18 cellular contexts compared by ENCODE assay signal in genomic region chr6:40509716-40510260, GRCh38.
A peak's percentile ranks its signal among the peaks of the same experiment; 100 is the strongest.
DNase-seq lines count a peak whose midpoint lies in the region; ATAC-seq, FAIRE-seq and TF ChIP-seq lines count a peak whose summit lies in the region.
"Had no signal": no experiment of that assay in that cellular context is flagged by ENCODE, and none has a peak within 500 bp of the region (broad histone marks: within the 10 kb centered on the region; RNA-seq: fewer than 3 reads in every experiment).

No MANE protein-coding gene starts in this region.

- DNase-seq in HepG2 (ENCODE audit: low spot score) (no peak), right lobe of liver (no peak), IMR-90 (no peak), neuronal stem cell (ENCODE audit: low spot score) (no peak), putamen (ENCODE audit: low spot score) (peak; percentile 25), NOMO-1 treated with dmso at 0.1 percent for 144 hours (lab: John Stamatoyannopoulos, UW; ENCODE audit: unreplicated experiment) (no peak), activated gamma-delta T cell treated with Interleukin-2 at 50 U/mL for 16 hours (no peak), GDM1 (lab: John Stamatoyannopoulos, UW) (no peak)
- DNase-seq: 8988T; AML-193; Calu3; CD4-positive, alpha-beta T cell; DMS 273 treated with DMSO at 0.1 percent for 48 hours; GOT3; HCEC 1CT; HFFc6 had no signal

- no peak overlapping the region for H3K4ac ChIP-seq in IMR-90 (ENCODE audit: low read depth, low read length)
- no peak overlapping the region for H3K4ac ChIP-seq in neuronal stem cell (ENCODE audit: low read length)

- H2BK15ac ChIP-seq in IMR-90 (ENCODE audit: low read depth, low read length) (no peak overlapping the region), neuronal stem cell (ENCODE audit: low read length) (no peak overlapping the region)

- no peak overlapping the region for H3K27ac ChIP-seq in HepG2 (ENCODE audit: extremely low read length, insufficient read depth, low read length)
- no peak overlapping the region for H3K27ac ChIP-seq in right lobe of liver
- H3K27ac ChIP-seq in IMR-90 (ENCODE audit: insufficient read depth, low read length) = no peak overlapping the region
- H3K27ac ChIP-seq in neuronal stem cell (replicated peaks; ENCODE audit: low read length) = no peak overlapping the region
- H3K27ac ChIP-seq: BLaER1 treated with 17β-estradiol and CSF1 and Interleukin-3, amounts not matched to agents 10 nM and 100 nM had no signal

- H3K4me3 ChIP-seq in HepG2 (replicated peaks in 1 of 3; ENCODE audit: insufficient read depth in 1 of 3, low read depth in 2 of 3, low read length in 3 of 3) (no peak overlapping the region), right lobe of liver (no peak overlapping the region), IMR-90 (ENCODE audit: insufficient read depth, low read depth, low read length) (no peak overlapping the region), neuronal stem cell (ENCODE audit: low read length in 2 of 2) (no peak overlapping the region)
- H3K4me3 ChIP-seq: BLaER1 treated with 17β-estradiol and CSF1 and Interleukin-3, amounts not matched to agents 10 nM and 100 nM; GM12878 had no signal

- H2AK9ac ChIP-seq in IMR-90 (replicated peaks; ENCODE audit: low read depth, low read length, poor library complexity) = no peak overlapping the region

- no peaks in the 10 kb centered on the region for H3K79me2 ChIP-seq in HepG2 (ENCODE audit: insufficient read depth, low read length)

- TF ChIP-seq POLR2A in HepG2 (IDR thresholded peaks at IDR 0.05; ENCODE audit: insufficient read depth in 1 of 2, low read depth in 2 of 2, low read length in 2 of 2) (no peak), right lobe of liver (IDR thresholded peaks at IDR 0.05) (no peak), IMR-90 (IDR thresholded peaks at IDR 0.05; ENCODE audit: low read depth, low read length) (no peak)

- H2AK5ac ChIP-seq in IMR-90 (ENCODE audit: low read depth, low read length) (no peak overlapping the region), neuronal stem cell (ENCODE audit: low read depth, low read length) (no peak overlapping the region)

- H4K5ac ChIP-seq in IMR-90 (ENCODE audit: low read depth, low read length) = no peak overlapping the region

- H3K36me3 ChIP-seq in HepG2 (replicated peaks in 1 of 2; ENCODE audit: control insufficient read depth in 1 of 2, insufficient read depth in 2 of 2, low read length in 2 of 2) (no peaks in the 10 kb centered on the region), right lobe of liver (no peaks in the 10 kb centered on the region), IMR-90 (ENCODE audit: control insufficient read depth, insufficient read depth, low read length) (no peaks in the 10 kb centered on the region), neuronal stem cell (replicated peaks in 1 of 2; ENCODE audit: control insufficient read depth in 2 of 2, insufficient read depth in 2 of 2, low read length in 2 of 2) (no peaks in the 10 kb centered on the region)
- H3K36me3 ChIP-seq: BLaER1 treated with 17β-estradiol and CSF1 and Interleukin-3, amounts not matched to agents 10 nM and 100 nM had no signal

- TF ChIP-seq CTCF in HepG2 (CRISPR knock-in tag; IDR thresholded peaks at IDR 0.05) (no peak), right lobe of liver (IDR thresholded peaks at IDR 0.05) (no peak), IMR-90 (conservative IDR thresholded peaks at IDR 0.05; ENCODE audit: low read depth, low read length) (no peak)

- H2BK5ac ChIP-seq in IMR-90 (ENCODE audit: low read depth, low read length, poor library complexity, severe bottlenecking) (no peak overlapping the region), neuronal stem cell (ENCODE audit: low read length) (no peak overlapping the region)

- no peak overlapping the region for H2AFZ ChIP-seq in HepG2 (ENCODE audit: low read length)
- peak overlapping the region; percentile 27 for H2AFZ ChIP-seq in IMR-90 (replicated peaks; ENCODE audit: low read length, poor library complexity)
- no peak overlapping the region for H2AFZ ChIP-seq in neuronal stem cell (ENCODE audit: low read length)

- H3K27me3 ChIP-seq in HepG2 (ENCODE audit: control insufficient read depth in 1 of 2, insufficient read depth in 2 of 2, low read length in 2 of 2) (no peaks in the 10 kb centered on the region; a peak in 1 of 5 replicates), right lobe of liver (no peaks in the 10 kb centered on the region), IMR-90 (ENCODE audit: control insufficient read depth, insufficient read depth, low read length) (no peaks in the 10 kb centered on the region), neuronal stem cell (ENCODE audit: control insufficient read depth in 3 of 3, insufficient read depth in 3 of 3, low read depth in 1 of 3, low read length in 3 of 3) (no peaks in the 10 kb centered on the region)
- H3K27me3 ChIP-seq: BLaER1 treated with 17β-estradiol and CSF1 and Interleukin-3, amounts not matched to agents 10 nM and 100 nM had no signal

- H4K91ac ChIP-seq in IMR-90 (ENCODE audit: insufficient read depth, low read depth, low read length) (no peak overlapping the region), neuronal stem cell (ENCODE audit: low read depth, low read length, poor library complexity) (peak overlapping the region; percentile 66)

- no peaks in the 10 kb centered on the region for H3K9me3 ChIP-seq in HepG2 (ENCODE audit: low read length)
- H3K9me3 ChIP-seq in right lobe of liver = no peaks in the 10 kb centered on the region
- no peaks in the 10 kb centered on the region for H3K9me3 ChIP-seq in IMR-90 (ENCODE audit: control insufficient read depth, insufficient read depth, low read length)
- H3K9me3 ChIP-seq in neuronal stem cell (replicated peaks in 1 of 2; ENCODE audit: control insufficient read depth in 2 of 2, insufficient read depth in 1 of 2, low read depth in 1 of 2, low read length in 2 of 2) = no peaks in the 10 kb centered on the region
- H3K9me3 ChIP-seq: BLaER1 treated with 17β-estradiol and CSF1 and Interleukin-3, amounts not matched to agents 10 nM and 100 nM had no signal

- ATAC-seq in HepG2 (no peak), right lobe of liver (no peak), IMR-90 (ENCODE audit: low read depth) (no peak)
- ATAC-seq: GM12878 had no signal

- TF ChIP-seq EP300 in HepG2 (IDR thresholded peaks at IDR 0.05; ENCODE audit: low read depth in 2 of 2, low read length in 2 of 2) (no peak), HepG2 (CRISPR knock-in tag; IDR thresholded peaks at IDR 0.05; ENCODE audit: borderline replicate concordance) (no peak)

- dilution Hi-C loops in IMR-90 (cut with HindIII; ENCODE audit: low sequenced_read_pairs, unreplicated experiment) = no loop called here

- H3K4me2 ChIP-seq in HepG2 (ENCODE audit: low read depth, low read length) (no peak overlapping the region), IMR-90 (ENCODE audit: low read depth, low read length) (no peak overlapping the region), neuronal stem cell (ENCODE audit: insufficient read depth, low read length, poor library complexity, severe bottlenecking) (no peak overlapping the region)

- 34% methylated on average over 11 of the region's 11 CpGs for WGBS in HepG2 (ENCODE audit: low lambda C conversion rate)
- 56% methylated on average over 3 of the region's 11 CpGs for WGBS in right lobe of liver (ENCODE audit: insufficient coverage, low coverage, low lambda C conversion rate, missing lambda C conversion rate)
- 77% methylated on average over 8 of the region's 11 CpGs; no CpG with 5 or more reads in 1 of the 2 experiments for WGBS in IMR-90 (ENCODE audit: extremely low coverage in 2 of 2, insufficient read length in 1 of 2), 2 experiments
- no CpG with 5 or more reads among the region's 11 CpGs for WGBS in neuronal stem cell (ENCODE audit: extremely low coverage in 2 of 2, insufficient read length in 2 of 2, insufficient replicate concordance in 1 of 2), 2 donors

- in situ Hi-C loops in HepG2 (cut with HindIII; ENCODE audit: extremely low pct_ligation_motif_present, low pct_unique_long_range_greater_than_20kb) = no loop called here
- in situ Hi-C loops in IMR-90 (cut with MboI; ENCODE audit: low sequenced_read_pairs) = no loop called here

- CTCF ChIA-PET in HepG2 (lab: Yijun Ruan, JAX; ENCODE audit: low intra/inter-chr PET ratio, low total read pairs) = no interaction called here
- CTCF ChIA-PET in IMR-90 (lab: Yijun Ruan, JAX) = no interaction called here

- H3K23ac ChIP-seq in IMR-90 (ENCODE audit: low read depth, low read length) = no peak overlapping the region
- H3K23ac ChIP-seq in neuronal stem cell (ENCODE audit: low read depth, low read length, poor library complexity) = peak overlapping the region; percentile 44

- BruUV-seq in HepG2 (replicated peaks; lab: Mats Ljungman, UMichigan) (no TSS peak), IMR-90 (replicated peaks; lab: Mats Ljungman, UMichigan) (no TSS peak)

- H4K20me1 ChIP-seq in HepG2 (ENCODE audit: insufficient read depth, low read length) = no peaks in the 10 kb centered on the region
- H4K20me1 ChIP-seq in IMR-90 (ENCODE audit: insufficient read depth, low read length) = no peaks in the 10 kb centered on the region

- H3K18ac ChIP-seq in IMR-90 (ENCODE audit: low read depth, low read length) (no peak overlapping the region), neuronal stem cell (ENCODE audit: low read length) (peak overlapping the region; percentile 32)

- H3K14ac ChIP-seq in IMR-90 (replicated peaks; ENCODE audit: low read depth, low read length) = no peak overlapping the region
- peak overlapping the region; percentile 79 for H3K14ac ChIP-seq in neuronal stem cell (ENCODE audit: low read length)

- no peak overlapping the region for H2BK20ac ChIP-seq in IMR-90 (ENCODE audit: low read depth, low read length)

- H3K56ac ChIP-seq in IMR-90 (ENCODE audit: extremely low read depth, insufficient read depth, low read length) = no peak overlapping the region

- H3K4me1 ChIP-seq in HepG2 (ENCODE audit: insufficient read depth, low read length) (no peaks in the 10 kb centered on the region), right lobe of liver (no peaks in the 10 kb centered on the region), IMR-90 (ENCODE audit: control insufficient read depth, insufficient read depth, low read length) (no peaks in the 10 kb centered on the region), neuronal stem cell (ENCODE audit: control insufficient read depth in 2 of 2, insufficient read depth in 1 of 2, low read depth in 1 of 2, low read length in 2 of 2) (no peaks in the 10 kb centered on the region)

- TF ChIP-seq RAD21 in HepG2 (CRISPR knock-in tag; IDR thresholded peaks at IDR 0.05) (no peak), IMR-90 (IDR thresholded peaks at IDR 0.05; ENCODE audit: low read length) (no peak)

- H4K8ac ChIP-seq in IMR-90 (ENCODE audit: low read depth in 2 of 2, low read length in 2 of 2) (no peak overlapping the region), neuronal stem cell (ENCODE audit: low read depth, low read length) (no peak overlapping the region)

- H3K79me1 ChIP-seq in IMR-90 (ENCODE audit: low read depth in 1 of 2, low read length in 2 of 2) (no peaks in the 10 kb centered on the region), neuronal stem cell (ENCODE audit: low read depth, low read length) (no peaks in the 10 kb centered on the region)

- H3K9ac ChIP-seq in HepG2 (ENCODE audit: insufficient read depth, low read depth, low read length) (no peak overlapping the region), IMR-90 (ENCODE audit: low read depth, low read length) (no peak overlapping the region), neuronal stem cell (ENCODE audit: low read depth, low read length, poor library complexity) (peak overlapping the region; percentile 9)
- H3K9ac ChIP-seq: BLaER1 treated with 17β-estradiol and CSF1 and Interleukin-3, amounts not matched to agents 10 nM and 100 nM had no signal

- no peak for FAIRE-seq in HepG2 (lab: Jason Lieb, UNC)
- FAIRE-seq: GM12878 had no signal

- H2BK12ac ChIP-seq in neuronal stem cell (ENCODE audit: low read length) = peak overlapping the region; percentile 63

- H2BK120ac ChIP-seq in IMR-90 (ENCODE audit: low read depth, low read length) (no peak overlapping the region), neuronal stem cell (ENCODE audit: low read depth, low read length) (no peak overlapping the region)

- intact Hi-C loops in HepG2 (cut with micrococcal nuclease; ENCODE audit: unreplicated experiment) (no loop called here), right lobe of liver (cut with DNase I) (no loop called here), IMR-90 (cut with micrococcal nuclease) (no loop called here)

- POLR2A ChIA-PET in HepG2 (lab: Yijun Ruan, JAX) = no interaction called here
- POLR2A ChIA-PET in IMR-90 (lab: Charles Lee; ENCODE audit: unreplicated experiment) = no interaction called here

- H3K9me1 ChIP-seq in IMR-90 (ENCODE audit: insufficient read depth, low read length) = no peaks in the 10 kb centered on the region
